In genomic region chr1:156858959-156859522, GRCh38 we compare ENCODE assay signal across 8 cellular contexts. TPM values are rescaled to one million over a fixed set of nuclear protein-coding genes. Genes with fewer than 3 reads are reported as not detected.
A peak's percentile ranks its signal among the peaks of the same experiment; 100 is the strongest.
DNase-seq lines count a peak whose midpoint lies in the region; ATAC-seq and TF ChIP-seq lines count a peak whose summit lies in the region.

Gene INSRR (minus strand): TSS chr1:156859117. CDS start chr1:156858621, 496 bp downstream.

- peaks cover 4% of the 10 kb centered on the region for H3F3A ChIP-seq in SK-N-SH (replicated peaks; ENCODE audit: insufficient read depth)

- no peak for TF ChIP-seq EP300 in SK-N-SH (IDR thresholded peaks at IDR 0.05; ENCODE audit: borderline replicate concordance in 1 of 2, low read depth in 1 of 2, low read length in 1 of 2)
- no peak for TF ChIP-seq EP300 in transverse colon (IDR thresholded peaks at IDR 0.05; ENCODE audit: low read depth)

- DNase-seq in GM03348 (ENCODE audit: low spot score) = peak; percentile 64
- DNase-seq in SK-N-SH = peak; percentile 73
- no peak for DNase-seq in fibroblast of pulmonary artery (ENCODE audit: low read depth)
- no peak for DNase-seq in progenitor cell of endocrine pancreas (ENCODE audit: low spot score, unreplicated experiment)
- no peak for DNase-seq in transverse colon
- no peak for DNase-seq in NCI-H345 treated with DMSO at 0.1 percent for 48 hours (lab: John Stamatoyannopoulos, UW; ENCODE audit: unreplicated experiment)
- DNase-seq in NCI-H526 treated with DMSO at 0.1 percent for 48 hours (lab: John Stamatoyannopoulos, UW) = no peak

- H3K36me3 Mint-ChIP-seq in progenitor cell of endocrine pancreas (ENCODE audit: insufficient read depth) = no peaks in the 10 kb centered on the region

- no peak for TF ChIP-seq POLR2A in transverse colon (IDR thresholded peaks at IDR 0.05)

- in situ Hi-C loops in transverse colon (cut with MboI; ENCODE audit: low pct_ligation_motif_present in 1 of 4, low pct_unique_long_range_greater_than_20kb in 1 of 4, low sequenced_read_pairs in 3 of 4) = loop anchor here in 2 of 4 donors (25.0 kb wide), 1 partner anchor 172 kb away; the partner anchor contains the start of gene NES (in 2 of the 2)

- no peaks in the 10 kb centered on the region for H4K20me1 ChIP-seq in SK-N-SH (ENCODE audit: insufficient read depth)

- peaks cover 39% of the 10 kb centered on the region for H3K27me3 ChIP-seq in SK-N-SH (ENCODE audit: insufficient read depth)
- peaks cover 74% of the 10 kb centered on the region for H3K27me3 ChIP-seq in transverse colon

- H3K4me1 Mint-ChIP-seq in progenitor cell of endocrine pancreas (ENCODE audit: low read depth) = peaks cover 9% of the 10 kb centered on the region

- no peak for ATAC-seq in GM21360 (IDR thresholded peaks at IDR 0.05; ENCODE audit: unreplicated experiment)

- no peak within 1 kb of the TSS for H3K27ac Mint-ChIP-seq in progenitor cell of endocrine pancreas

- peak within 1 kb of the TSS; percentile 7 for H3K4me3 Mint-ChIP-seq in progenitor cell of endocrine pancreas (ENCODE audit: low read depth)

- H3K27me3 Mint-ChIP-seq in progenitor cell of endocrine pancreas = peaks cover 84% of the 10 kb centered on the region

- TF ChIP-seq RAD21 in SK-N-SH (IDR thresholded peaks at IDR 0.05; ENCODE audit: low read length) = no peak

- TF ChIP-seq CTCF in SK-N-SH (IDR thresholded peaks at IDR 0.05) (no peak), fibroblast of pulmonary artery (IDR thresholded peaks at IDR 0.05; ENCODE audit: low read length, missing control alignments) (no peak), progenitor cell of endocrine pancreas (IDR thresholded peaks at IDR 0.05; ENCODE audit: unreplicated experiment) (no peak), transverse colon (IDR thresholded peaks at IDR 0.05) (no peak)

- H3K9me3 ChIP-seq in SK-N-SH (no peaks in the 10 kb centered on the region), transverse colon (no peaks in the 10 kb centered on the region)

- no peaks in the 10 kb centered on the region for H3K9me3 Mint-ChIP-seq in progenitor cell of endocrine pancreas (ENCODE audit: low read depth)

- WGBS in SK-N-SH (ENCODE audit: low lambda C conversion rate) = 43% methylated on average over 6 of the region's 39 CpGs
- 2% methylated on average over 25 of the region's 39 CpGs; no CpG with 5 or more reads in 1 of the 2 donors for WGBS in transverse colon (ENCODE audit: low coverage in 1 of 2), 2 donors

- no peaks in the 10 kb centered on the region for H3K9me2 ChIP-seq in SK-N-SH

- CTCF ChIA-PET in SK-N-SH (lab: Yijun Ruan, JAX) = interaction anchor here (0.9 to 22.1 kb wide), 34 partner anchors 9 to 232 kb away, joined by 3 to 566 read pairs (median 10); partner anchors contain the start of genes CRABP2, HDGF, ISG20L2 and LRRC71

- H3K4me2 ChIP-seq in SK-N-SH = peak within 1 kb of the TSS; percentile 91

- H3K27ac ChIP-seq in SK-N-SH (ENCODE audit: low read depth in 2 of 2, low read length in 1 of 2) (peak within 1 kb of the TSS in 1 of 2 experiments; percentile 97; a peak in 2 of 4 replicates), transverse colon (no peak within 1 kb of the TSS)

- peaks cover 3 to 75% of the 10 kb centered on the region in 2 experiments; a peak in 2 of 4 replicates for H3K4me1 ChIP-seq in SK-N-SH (ENCODE audit: control insufficient read depth in 1 of 2, insufficient read depth in 2 of 2, low read depth in 1 of 2, low read length in 1 of 2)
- peaks cover 14 to 27% (median 25%) of the 10 kb centered on the region in 4 donors for H3K4me1 ChIP-seq in transverse colon

- H3K79me2 ChIP-seq in SK-N-SH (ENCODE audit: insufficient read depth) = no peaks in the 10 kb centered on the region

- peak within 1 kb of the TSS; percentile 54 to 64 for H3K4me3 ChIP-seq in SK-N-SH (ENCODE audit: low read depth in 2 of 2, low read length in 1 of 2)
- peak within 1 kb of the TSS; percentile 36 for H3K4me3 ChIP-seq in fibroblast of pulmonary artery (replicated peaks; ENCODE audit: low read depth, low read length)
- peak within 1 kb of the TSS in 2 of 4 donors; percentile 15 to 37 for H3K4me3 ChIP-seq in transverse colon

- intact Hi-C loops in transverse colon (cut with DNase I; ENCODE audit: low total_unique reads) = loop anchor here (10.0 kb wide), 1 partner anchor 164 kb away; no protein-coding TSS in a partner anchor

- POLR2A ChIA-PET in SK-N-SH (lab: Yijun Ruan, JAX) = interaction anchor here (1.0 to 6.4 kb wide), 11 partner anchors 18 to 133 kb away, joined by 3 to 97 read pairs (median 7); partner anchors contain the start of gene MRPL24

- no peaks in the 10 kb centered on the region for H3K36me3 ChIP-seq in SK-N-SH (replicated peaks in 1 of 2; ENCODE audit: control insufficient read depth in 1 of 2, insufficient read depth in 2 of 2, low read length in 1 of 2)
- no peaks in the 10 kb centered on the region for H3K36me3 ChIP-seq in transverse colon

- no peak within 1 kb of the TSS for H2AFZ ChIP-seq in SK-N-SH (ENCODE audit: low read depth)

- no peak within 1 kb of the TSS for H3K9ac ChIP-seq in SK-N-SH

TF ChIP-seq in SK-N-SH, 30 proteins besides CTCF, POLR2A, EP300 and RAD21:
- TF ChIP-seq RXRA (IDR thresholded peaks at IDR 0.05; ENCODE audit: borderline replicate concordance, low read depth) (no peak), MAX (IDR thresholded peaks at IDR 0.05; ENCODE audit: low read depth) (no peak), RCOR1 (IDR thresholded peaks at IDR 0.05; ENCODE audit: low read length) (no peak)

RNA-seq across cellular contexts. Expression of gene INSRR, which starts in this region (rescaled TPM):
- polyA plus RNA-seq in SK-N-SH (2012; rRNA removed) = 0.20 and 0.63 TPM in 2 replicates
- polyA plus RNA-seq in SK-N-SH (2012; cell fraction: cytosol; rRNA removed) = 0.15 and 0.47 TPM in 2 replicates
- 3.0 and 4.8 TPM in 2 replicates for polyA plus RNA-seq in SK-N-SH (2012; cell fraction: nucleus; rRNA removed)
- total RNA-seq in progenitor cell of endocrine pancreas = not detected in 2 replicates
- total RNA-seq in transverse colon = not detected

Comparison
In these comparisons a context has a peak if more than half of its experiments do, and no peak if none do; other contexts are left out.
1. DNase-seq: peak in GM03348 (single experiment) and SK-N-SH (single experiment); none in fibroblast of pulmonary artery (single experiment), progenitor cell of endocrine pancreas (single experiment), transverse colon (single experiment), NCI-H345 treated with DMSO at 0.1 percent for 48 hours (single experiment) and NCI-H526 treated with DMSO at 0.1 percent for 48 hours (single experiment).